ENCODE assay signal across 1 cellular context in genomic region chr2:99335911-99336779, GRCh38.
TF ChIP-seq lines count a peak whose summit lies in the region.

A gene with protein sequence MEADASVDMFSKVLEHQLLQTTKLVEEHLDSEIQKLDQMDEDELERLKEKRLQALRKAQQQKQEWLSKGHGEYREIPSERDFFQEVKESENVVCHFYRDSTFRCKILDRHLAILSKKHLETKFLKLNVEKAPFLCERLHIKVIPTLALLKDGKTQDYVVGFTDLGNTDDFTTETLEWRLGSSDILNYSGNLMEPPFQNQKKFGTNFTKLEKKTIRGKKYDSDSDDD (minus strand): TSS chr2:99336333. CDS start chr2:99333210, 3,123 bp downstream.

TF ChIP-seq in K562, 482 proteins besides CTCF, POLR2A, EP300 and RAD21 (continued from another document and continues in another):
- TF ChIP-seq STAT6 (CRISPR knock-in tag; IDR thresholded peaks at IDR 0.05) (no peak), ZNF717 (CRISPR knock-in tag; IDR thresholded peaks at IDR 0.05) (no peak), ETV1 (tag; conservative IDR thresholded peaks at IDR 0.05; ENCODE audit: low read depth) (peak; percentile 91), RAD51 (IDR thresholded peaks at IDR 0.05; ENCODE audit: borderline replicate concordance, low read depth) (no peak), ZNF133 (CRISPR knock-in tag; IDR thresholded peaks at IDR 0.05) (no peak), PHF20 (IDR thresholded peaks at IDR 0.05; ENCODE audit: partially characterized antibody) (peak; percentile 65), PHF8 (IDR thresholded peaks at IDR 0.05; ENCODE audit: borderline replicate concordance, low read length) (peak; percentile 99), REST (CRISPR knock-in tag; IDR thresholded peaks at IDR 0.05; ENCODE audit: low read depth) (no peak), ERF (CRISPR knock-in tag; IDR thresholded peaks at IDR 0.05) (no peak), SMAD3 (CRISPR knock-in tag; conservative IDR thresholded peaks at IDR 0.05) (no peak), ZNF668 (CRISPR knock-in tag; IDR thresholded peaks at IDR 0.05) (no peak), HOXB6 (CRISPR knock-in tag; IDR thresholded peaks at IDR 0.05; ENCODE audit: borderline replicate concordance) (no peak), YBX1 (IDR thresholded peaks at IDR 0.05) (no peak), ZNF696 (CRISPR knock-in tag; conservative IDR thresholded peaks at IDR 0.05) (no peak), TARDBP (IDR thresholded peaks at IDR 0.05) (no peak), DDX20 (tag; IDR thresholded peaks at IDR 0.05; ENCODE audit: low read depth) (no peak), POLR2AphosphoS2 (IDR thresholded peaks at IDR 0.05; ENCODE audit: low read length) (peak; percentile 61; the same call in 1 of the 2 replicates), RCOR1 (IDR thresholded peaks at IDR 0.05; ENCODE audit: borderline replicate concordance in 1 of 2, low read depth in 2 of 2, low read length in 2 of 2) (no peak), DNMT1 (IDR thresholded peaks at IDR 0.05) (no peak), RBFOX2 (IDR thresholded peaks at IDR 0.05; ENCODE audit: low read depth, low read length) (peak; percentile 98), TCFL5 (CRISPR knock-in tag; conservative IDR thresholded peaks at IDR 0.05) (no peak), TRIM24 (IDR thresholded peaks at IDR 0.05) (peak in 1 of 2 experiments; percentile 94; a peak in 2 of 4 replicates), SMARCE1 (IDR thresholded peaks at IDR 0.05) (no peak), AFF1 (IDR thresholded peaks at IDR 0.05; ENCODE audit: low read depth in 1 of 2, partially characterized antibody in 2 of 2) (peak in 1 of 2 experiments; percentile 92), ZNF224 (CRISPR knock-in tag; IDR thresholded peaks at IDR 0.05) (no peak), ZBTB8A (IDR thresholded peaks at IDR 0.05; ENCODE audit: partially characterized antibody) (no peak), HNRNPUL1 (IDR thresholded peaks at IDR 0.05; ENCODE audit: low read length) (no peak), ZZZ3 (IDR thresholded peaks at IDR 0.05) (no peak), PURB (CRISPR knock-in tag; IDR thresholded peaks at IDR 0.05; ENCODE audit: low read depth) (no peak), POU5F1 (IDR thresholded peaks at IDR 0.05; ENCODE audit: borderline replicate concordance, low read depth, low read length, partially characterized antibody) (peak; percentile 83), TFAM (CRISPR knock-in tag; conservative IDR thresholded peaks at IDR 0.05) (no peak), MECOM (CRISPR knock-in tag; IDR thresholded peaks at IDR 0.05) (no peak), SOX6 (IDR thresholded peaks at IDR 0.05) (no peak; the same call in 1 of the 2 replicates), ZKSCAN1 (IDR thresholded peaks at IDR 0.05; ENCODE audit: low read depth, low read length) (no peak; the same call in 1 of the 2 replicates), FOSL1 (tag; conservative IDR thresholded peaks at IDR 0.05) (no peak), LARP7 (IDR thresholded peaks at IDR 0.05) (no peak), NR2F6 (CRISPR knock-in tag; IDR thresholded peaks at IDR 0.05) (no peak), POLR3G (IDR thresholded peaks at IDR 0.05; ENCODE audit: extremely low read depth, insufficient read length, insufficient replicate concordance) (no peak), ZKSCAN8 (CRISPR knock-in tag; IDR thresholded peaks at IDR 0.05) (no peak), NR1H2 (CRISPR knock-in tag; IDR thresholded peaks at IDR 0.05) (0 out of 2 replicates have a peak, but pooled peaks have one; percentile 41), MEIS2 (IDR thresholded peaks at IDR 0.05; ENCODE audit: partially characterized antibody) (peak; percentile 58), ZNF785 (CRISPR knock-in tag; IDR thresholded peaks at IDR 0.05) (no peak), PTRF (tag; IDR thresholded peaks at IDR 0.05) (no peak), L3MBTL2 (IDR thresholded peaks at IDR 0.05) (peak; percentile 57), FOXK1 (CRISPR knock-in tag; IDR thresholded peaks at IDR 0.05; ENCODE audit: borderline replicate concordance) (no peak)
- TF ChIP-seq, protein P1, sequence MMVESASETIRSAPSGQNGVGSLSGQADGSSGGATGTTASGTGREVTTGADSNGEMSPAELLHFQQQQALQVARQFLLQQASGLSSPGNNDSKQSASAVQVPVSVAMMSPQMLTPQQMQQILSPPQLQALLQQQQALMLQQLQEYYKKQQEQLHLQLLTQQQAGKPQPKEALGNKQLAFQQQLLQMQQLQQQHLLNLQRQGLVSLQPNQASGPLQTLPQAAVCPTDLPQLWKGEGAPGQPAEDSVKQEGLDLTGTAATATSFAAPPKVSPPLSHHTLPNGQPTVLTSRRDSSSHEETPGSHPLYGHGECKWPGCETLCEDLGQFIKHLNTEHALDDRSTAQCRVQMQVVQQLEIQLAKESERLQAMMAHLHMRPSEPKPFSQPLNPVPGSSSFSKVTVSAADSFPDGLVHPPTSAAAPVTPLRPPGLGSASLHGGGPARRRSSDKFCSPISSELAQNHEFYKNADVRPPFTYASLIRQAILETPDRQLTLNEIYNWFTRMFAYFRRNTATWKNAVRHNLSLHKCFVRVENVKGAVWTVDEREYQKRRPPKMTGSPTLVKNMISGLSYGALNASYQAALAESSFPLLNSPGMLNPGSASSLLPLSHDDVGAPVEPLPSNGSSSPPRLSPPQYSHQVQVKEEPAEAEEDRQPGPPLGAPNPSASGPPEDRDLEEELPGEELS (CRISPR knock-in tag; IDR thresholded peaks at IDR 0.05; ENCODE audit: borderline replicate concordance) = peak; percentile 61; the same call in 1 of the 2 replicates
- TF ChIP-seq, protein P2, sequence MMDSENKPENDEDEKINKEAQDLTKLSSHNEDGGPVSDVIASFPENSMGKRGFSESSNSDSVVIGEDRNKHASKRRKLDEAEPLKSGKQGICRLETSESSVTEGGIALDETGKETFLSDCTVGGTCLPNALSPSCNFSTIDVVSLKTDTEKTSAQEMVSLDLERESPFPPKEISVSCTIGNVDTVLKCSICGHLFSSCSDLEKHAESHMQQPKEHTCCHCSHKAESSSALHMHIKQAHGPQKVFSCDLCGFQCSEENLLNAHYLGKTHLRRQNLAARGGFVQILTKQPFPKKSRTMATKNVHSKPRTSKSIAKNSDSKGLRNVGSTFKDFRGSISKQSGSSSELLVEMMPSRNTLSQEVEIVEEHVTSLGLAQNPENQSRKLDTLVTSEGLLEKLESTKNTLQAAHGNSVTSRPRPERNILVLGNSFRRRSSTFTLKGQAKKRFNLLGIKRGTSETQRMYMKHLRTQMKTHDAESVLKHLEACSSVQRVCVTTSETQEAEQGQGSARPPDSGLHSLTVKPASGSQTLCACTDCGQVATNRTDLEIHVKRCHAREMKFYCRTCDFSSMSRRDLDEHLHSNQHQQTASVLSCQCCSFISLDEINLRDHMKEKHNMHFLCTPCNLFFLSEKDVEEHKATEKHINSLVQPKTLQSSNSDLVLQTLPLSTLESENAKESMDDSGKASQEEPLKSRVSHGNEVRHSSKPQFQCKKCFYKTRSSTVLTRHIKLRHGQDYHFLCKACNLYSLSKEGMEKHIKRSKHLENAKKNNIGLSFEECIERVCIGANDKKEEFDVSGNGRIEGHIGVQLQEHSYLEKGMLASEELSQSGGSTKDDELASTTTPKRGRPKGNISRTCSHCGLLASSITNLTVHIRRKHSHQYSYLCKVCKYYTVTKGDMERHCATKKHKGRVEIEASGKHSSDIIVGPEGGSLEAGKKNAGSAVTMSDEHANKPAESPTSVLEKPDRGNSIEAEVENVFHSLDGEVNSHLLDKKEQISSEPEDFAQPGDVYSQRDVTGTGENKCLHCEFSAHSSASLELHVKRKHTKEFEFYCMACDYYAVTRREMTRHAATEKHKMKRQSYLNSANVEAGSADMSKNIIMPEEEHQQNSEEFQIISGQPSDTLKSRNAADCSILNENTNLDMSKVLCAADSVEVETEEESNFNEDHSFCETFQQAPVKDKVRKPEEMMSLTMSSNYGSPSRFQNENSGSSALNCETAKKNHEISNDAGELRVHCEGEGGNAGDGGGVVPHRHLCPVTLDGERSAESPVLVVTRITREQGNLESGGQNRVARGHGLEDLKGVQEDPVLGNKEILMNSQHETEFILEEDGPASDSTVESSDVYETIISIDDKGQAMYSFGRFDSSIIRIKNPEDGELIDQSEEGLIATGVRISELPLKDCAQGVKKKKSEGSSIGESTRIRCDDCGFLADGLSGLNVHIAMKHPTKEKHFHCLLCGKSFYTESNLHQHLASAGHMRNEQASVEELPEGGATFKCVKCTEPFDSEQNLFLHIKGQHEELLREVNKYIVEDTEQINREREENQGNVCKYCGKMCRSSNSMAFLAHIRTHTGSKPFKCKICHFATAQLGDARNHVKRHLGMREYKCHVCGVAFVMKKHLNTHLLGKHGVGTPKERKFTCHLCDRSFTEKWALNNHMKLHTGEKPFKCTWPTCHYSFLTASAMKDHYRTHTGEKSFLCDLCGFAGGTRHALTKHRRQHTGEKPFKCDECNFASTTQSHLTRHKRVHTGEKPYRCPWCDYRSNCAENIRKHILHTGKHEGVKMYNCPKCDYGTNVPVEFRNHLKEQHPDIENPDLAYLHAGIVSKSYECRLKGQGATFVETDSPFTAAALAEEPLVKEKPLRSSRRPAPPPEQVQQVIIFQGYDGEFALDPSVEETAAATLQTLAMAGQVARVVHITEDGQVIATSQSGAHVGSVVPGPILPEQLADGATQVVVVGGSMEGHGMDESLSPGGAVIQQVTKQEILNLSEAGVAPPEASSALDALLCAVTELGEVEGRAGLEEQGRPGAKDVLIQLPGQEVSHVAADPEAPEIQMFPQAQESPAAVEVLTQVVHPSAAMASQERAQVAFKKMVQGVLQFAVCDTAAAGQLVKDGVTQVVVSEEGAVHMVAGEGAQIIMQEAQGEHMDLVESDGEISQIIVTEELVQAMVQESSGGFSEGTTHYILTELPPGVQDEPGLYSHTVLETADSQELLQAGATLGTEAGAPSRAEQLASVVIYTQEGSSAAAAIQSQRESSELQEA (IDR thresholded peaks at IDR 0.05; ENCODE audit: low read depth) = no peak
